ENCODE assay signal across 1 cellular context in genomic region chr10:25078659-25079429, GRCh38.
TF ChIP-seq lines count a peak whose summit lies in the region.

No MANE protein-coding gene starts in this region.

TF ChIP-seq in HepG2, 621 proteins besides CTCF, POLR2A, EP300 and RAD21 (continued from another document):
- no peak for TF ChIP-seq MAX (IDR thresholded peaks at IDR 0.05)
- peak; percentile 41; the same call in 1 of the 2 replicates for TF ChIP-seq ZGPAT (CRISPR knock-in tag; IDR thresholded peaks at IDR 0.05)
- peak; percentile 75 for TF ChIP-seq ISL2 (CRISPR knock-in tag; IDR thresholded peaks at IDR 0.05)
- TF ChIP-seq ZNF589 (CRISPR knock-in tag; conservative IDR thresholded peaks at IDR 0.05): no peak
- peak; percentile 17; the same call in 1 of the 2 replicates for TF ChIP-seq ZNF614 (CRISPR knock-in tag; IDR thresholded peaks at IDR 0.05; ENCODE audit: borderline replicate concordance)
- TF ChIP-seq ATF6 (CRISPR knock-in tag; conservative IDR thresholded peaks at IDR 0.05): no peak
- TF ChIP-seq NFIB (CRISPR knock-in tag; IDR thresholded peaks at IDR 0.05; ENCODE audit: borderline replicate concordance): no peak
- TF ChIP-seq HMG20A (CRISPR knock-in tag; IDR thresholded peaks at IDR 0.05; ENCODE audit: borderline replicate concordance): peak; percentile 63; the same call in 1 of the 2 replicates
- no peak for TF ChIP-seq KAT8 (CRISPR knock-in tag; IDR thresholded peaks at IDR 0.05)
- TF ChIP-seq ZNF879 (CRISPR knock-in tag; IDR thresholded peaks at IDR 0.05): no peak
- TF ChIP-seq ZNF644 (CRISPR knock-in tag; IDR thresholded peaks at IDR 0.05; ENCODE audit: low read depth): peak; percentile 95
- TF ChIP-seq FOXP4 (CRISPR knock-in tag; IDR thresholded peaks at IDR 0.05): peak; percentile 86
- no peak for TF ChIP-seq E2F2 (CRISPR knock-in tag; IDR thresholded peaks at IDR 0.05; ENCODE audit: borderline replicate concordance)
- TF ChIP-seq ZNF782 (CRISPR knock-in tag; IDR thresholded peaks at IDR 0.05; ENCODE audit: borderline replicate concordance): no peak
- 0 out of 2 replicates have a peak, but pooled peaks have one; percentile 26 for TF ChIP-seq ADNP (CRISPR knock-in tag; IDR thresholded peaks at IDR 0.05)
- peak; percentile 77; the same call in 1 of the 2 replicates for TF ChIP-seq ZNF264 (CRISPR knock-in tag; IDR thresholded peaks at IDR 0.05)
- peak; percentile 78 for TF ChIP-seq HOXA3 (CRISPR knock-in tag; IDR thresholded peaks at IDR 0.05)
- no peak for TF ChIP-seq ZNF746 (CRISPR knock-in tag; IDR thresholded peaks at IDR 0.05)
- 0 out of 2 replicates have a peak, but pooled peaks have one; percentile 39 for TF ChIP-seq MEIS2 (CRISPR knock-in tag; IDR thresholded peaks at IDR 0.05)
- TF ChIP-seq RCOR2 (CRISPR knock-in tag; IDR thresholded peaks at IDR 0.05): peak; percentile 42; the same call in 1 of the 2 replicates
- peak; percentile 78 for TF ChIP-seq DMAP1 (CRISPR knock-in tag; IDR thresholded peaks at IDR 0.05)
- TF ChIP-seq ATF1 (CRISPR knock-in tag; IDR thresholded peaks at IDR 0.05): peak; percentile 65; the same call in 1 of the 2 replicates
- no peak for TF ChIP-seq SOX13 (IDR thresholded peaks at IDR 0.05)
- peak in 1 of 2 experiments; percentile 75; a peak in 2 of 4 replicates for TF ChIP-seq SOX13 (CRISPR knock-in tag; conservative IDR thresholded peaks at IDR 0.05 in 1 of 2, IDR thresholded peaks at IDR 0.05 in 1 of 2)
- peak; percentile 46; the same call in 1 of the 2 replicates for TF ChIP-seq HNRNPUL1 (IDR thresholded peaks at IDR 0.05; ENCODE audit: low read depth, low read length)
- no peak for TF ChIP-seq HIC2 (CRISPR knock-in tag; IDR thresholded peaks at IDR 0.05; ENCODE audit: low read depth)
- TF ChIP-seq MED1 (CRISPR knock-in tag; IDR thresholded peaks at IDR 0.05): peak; percentile 77
- 0 out of 2 replicates have a peak, but pooled peaks have one; percentile 19 for TF ChIP-seq ZNF629 (CRISPR knock-in tag; conservative IDR thresholded peaks at IDR 0.05)
- no peak for TF ChIP-seq MTA3 (CRISPR knock-in tag; IDR thresholded peaks at IDR 0.05)
- TF ChIP-seq IKZF5 (CRISPR knock-in tag; IDR thresholded peaks at IDR 0.05): peak; percentile 32; the same call in 1 of the 2 replicates
- TF ChIP-seq ZNF574 (CRISPR knock-in tag; IDR thresholded peaks at IDR 0.05): peak; percentile 47; the same call in 1 of the 2 replicates
- no peak for TF ChIP-seq TFAP4 (IDR thresholded peaks at IDR 0.05; ENCODE audit: borderline replicate concordance, low read depth)
- TF ChIP-seq ZNF12 (CRISPR knock-in tag; IDR thresholded peaks at IDR 0.05): peak; percentile 41; the same call in 1 of the 2 replicates
- TF ChIP-seq TARDBP (CRISPR knock-in tag; IDR thresholded peaks at IDR 0.05): peak; percentile 49; the same call in 1 of the 2 replicates
- peak; percentile 65 for TF ChIP-seq CREM (IDR thresholded peaks at IDR 0.05)
- no peak for TF ChIP-seq CREM (CRISPR knock-in tag; IDR thresholded peaks at IDR 0.05)
- TF ChIP-seq AHDC1 (CRISPR knock-in tag; IDR thresholded peaks at IDR 0.05; ENCODE audit: borderline replicate concordance): no peak; the same call in 1 of the 2 replicates
- peak; percentile 56 for TF ChIP-seq POGZ (CRISPR knock-in tag; IDR thresholded peaks at IDR 0.05)
- no peak for TF ChIP-seq ZNF225 (CRISPR knock-in tag; IDR thresholded peaks at IDR 0.05)
- peak; percentile 66 for TF ChIP-seq SAP130 (CRISPR knock-in tag; IDR thresholded peaks at IDR 0.05; ENCODE audit: low read depth)
- no peak for TF ChIP-seq MTA1 (CRISPR knock-in tag; IDR thresholded peaks at IDR 0.05; ENCODE audit: borderline replicate concordance)
